ENCODE assay signal across 18 cellular contexts in genomic region chr1:173405281-173405680, GRCh38.
DNase-seq lines count a peak whose midpoint lies in the region; ATAC-seq and TF ChIP-seq lines count a peak whose summit lies in the region.
"Had no signal": no experiment of that assay in that cellular context is flagged by ENCODE, and none has a peak within 500 bp of the region (broad histone marks: within the 10 kb centered on the region; RNA-seq: fewer than 3 reads in every experiment).

No MANE protein-coding gene starts in this region.

- no peak for TF ChIP-seq POLR2A in suprapubic skin (IDR thresholded peaks at IDR 0.05)

- no peak overlapping the region for H3K4me3 ChIP-seq in RWPE2 (ENCODE audit: severe bottlenecking)
- H3K4me3 ChIP-seq in suprapubic skin: no peak overlapping the region
- H3K4me3 ChIP-seq in aorta (ENCODE audit: low read length in 2 of 2): no peak overlapping the region
- H3K4me3 ChIP-seq: SJSA1 had no signal

- H3K4me1 ChIP-seq in RWPE2 (ENCODE audit: insufficient read depth, poor library complexity, severe bottlenecking) (peaks cover 10% of the 10 kb centered on the region), foreskin keratinocyte (peaks cover 6% of the 10 kb centered on the region), suprapubic skin (peaks cover 26% of the 10 kb centered on the region), aorta (ENCODE audit: control insufficient read depth in 1 of 2, insufficient read depth in 2 of 2, low read length in 2 of 2) (peaks cover 0 to 2% of the 10 kb centered on the region in 2 donors)

- intact Hi-C loops in Right ventricle myocardium superior (cut with DNase I) (no loop called here), left cardiac atrium (cut with DNase I) (loop anchor here in 1 of 2 donors (10.0 kb wide), 2 partner anchors 150 to 590 kb away; no protein-coding TSS in a partner anchor), aorta (cut with DNase I) (no loop called here)

- TF ChIP-seq EP300 in suprapubic skin (IDR thresholded peaks at IDR 0.05): no peak

- H3K27me3 ChIP-seq in RWPE2 (ENCODE audit: insufficient read depth, poor library complexity, severe bottlenecking): no peaks in the 10 kb centered on the region
- no peaks in the 10 kb centered on the region for H3K27me3 ChIP-seq in foreskin keratinocyte
- H3K27me3 ChIP-seq in suprapubic skin: no peaks in the 10 kb centered on the region
- no peaks in the 10 kb centered on the region for H3K27me3 ChIP-seq in aorta (ENCODE audit: control insufficient read depth in 1 of 2, insufficient read depth in 2 of 2, low read length in 1 of 2)
- H3K27me3 ChIP-seq: SJSA1 had no signal

- DNase-seq in Right ventricle myocardium superior: no peak
- DNase-seq in left cardiac atrium: no peak
- no peak for DNase-seq in RWPE2 (ENCODE audit: low spot score)
- DNase-seq in foreskin keratinocyte: peak in 1 of 2 donors; percentile 14
- no peak for DNase-seq in suprapubic skin (ENCODE audit: low spot score in 2 of 2)
- DNase-seq in aorta: no peak
- DNase-seq: CD8-positive, alpha-beta memory T cell; DMS153; Karpas-422; NCI-H1417; NCI-H1694 treated with DMSO at 0.1 percent for 48 hours; NCI-H446 treated with DMSO at 0.1 percent for 48 hours; NCI-H526 treated with DMSO at 0.1 percent for 48 hours had no signal

- H3K36me3 ChIP-seq in RWPE2 (ENCODE audit: low read depth) (no peaks in the 10 kb centered on the region), suprapubic skin (no peaks in the 10 kb centered on the region), aorta (ENCODE audit: control insufficient read depth in 1 of 2, insufficient read depth in 2 of 2, low read length in 1 of 2) (no peaks in the 10 kb centered on the region)
- H3K36me3 ChIP-seq: SJSA1 had no signal

- peak; percentile 72 for ATAC-seq in Right ventricle myocardium superior (ENCODE audit: poor library complexity)
- ATAC-seq in left cardiac atrium: no peak
- no peak for ATAC-seq in RWPE2 (ENCODE audit: low read depth)
- ATAC-seq in foreskin keratinocyte: peak; percentile 23
- no peak for ATAC-seq in HG03520 (IDR thresholded peaks at IDR 0.05; ENCODE audit: unreplicated experiment)
- no peak for ATAC-seq in aorta (ENCODE audit: low FRiP score)
- ATAC-seq in HG03460 (IDR thresholded peaks at IDR 0.05; ENCODE audit: unreplicated experiment): no peak
- ATAC-seq: Panc1 had no signal

- no peak for TF ChIP-seq CTCF in RWPE2 (IDR thresholded peaks at IDR 0.05; ENCODE audit: poor library complexity, severe bottlenecking)
- no peak for TF ChIP-seq CTCF in foreskin keratinocyte (conservative IDR thresholded peaks at IDR 0.05)
- TF ChIP-seq CTCF in suprapubic skin (IDR thresholded peaks at IDR 0.05): no peak

- H3K27ac ChIP-seq in RWPE2 (ENCODE audit: poor library complexity, severe bottlenecking) (peak overlapping the region; percentile 17), foreskin keratinocyte (no peak overlapping the region), suprapubic skin (peak overlapping the region; percentile 9), aorta (ENCODE audit: low read depth in 1 of 2, low read length in 2 of 2) (no peak overlapping the region)
- H3K27ac ChIP-seq: C4-2B, SJSA1 had no signal

- H3K9me3 ChIP-seq in RWPE2 (ENCODE audit: severe bottlenecking) (no peaks in the 10 kb centered on the region), suprapubic skin (no peaks in the 10 kb centered on the region), aorta (ENCODE audit: control insufficient read depth, low read length) (no peaks in the 10 kb centered on the region)
- H3K9me3 ChIP-seq: SJSA1 had no signal

Comparison
In these comparisons a context has a peak if more than half of its experiments do, and no peak if none do; other contexts are left out.
1. ATAC-seq: peak in Right ventricle myocardium superior (single experiment) and foreskin keratinocyte (single experiment); none in left cardiac atrium (0 of 2), RWPE2 (single experiment), HG03520 (single experiment), aorta (single experiment) and HG03460 (single experiment).
2. H3K27ac ChIP-seq: peak in RWPE2 (single experiment) and suprapubic skin (single experiment); none in foreskin keratinocyte (single experiment) and aorta (0 of 2).